In the genomic region with DNA sequence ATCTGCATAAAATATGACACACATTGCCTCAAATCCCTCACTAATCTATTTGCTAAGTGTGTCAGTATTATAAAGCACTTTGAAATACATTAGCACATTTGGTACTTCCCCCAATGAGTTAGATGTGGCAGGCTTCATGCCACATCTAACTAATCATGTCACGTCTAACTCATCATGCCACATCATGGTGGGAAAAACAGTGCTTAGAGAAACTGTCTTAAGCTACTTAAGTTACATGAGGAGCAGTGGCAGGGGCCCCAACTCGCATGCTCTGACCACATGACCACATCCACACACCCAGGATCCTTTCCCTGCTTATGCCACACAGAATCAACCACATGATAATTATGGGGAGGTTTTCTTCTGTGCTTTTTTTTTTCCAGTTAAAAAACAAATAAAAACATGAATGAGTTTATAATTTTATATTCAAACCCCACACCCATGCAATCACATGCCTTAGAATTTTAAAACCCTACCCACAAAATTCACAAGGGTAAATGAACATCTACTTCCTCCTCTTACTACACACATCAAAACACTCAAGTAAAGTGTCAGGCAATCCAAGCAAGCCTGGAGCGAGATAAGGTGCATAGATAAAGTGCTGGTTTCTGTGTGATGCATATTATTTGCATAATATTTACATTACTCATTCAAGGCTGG, we compare ENCODE assay signal across 1 cellular context.
TF ChIP-seq lines count a peak whose summit lies in the region.

No MANE protein-coding gene starts in this region.

TF ChIP-seq in K562, 482 proteins besides CTCF, POLR2A, EP300 and RAD21 (continued from another document):
- no peak for TF ChIP-seq HBP1 (CRISPR knock-in tag; IDR thresholded peaks at IDR 0.05)
- peak; percentile 28 for TF ChIP-seq PRDM10 (IDR thresholded peaks at IDR 0.05; ENCODE audit: partially characterized antibody)
- no peak for TF ChIP-seq ZNF24 (IDR thresholded peaks at IDR 0.05)
- TF ChIP-seq ZNF253 (CRISPR knock-in tag; conservative IDR thresholded peaks at IDR 0.05): no peak
- TF ChIP-seq PCBP1 (IDR thresholded peaks at IDR 0.05; ENCODE audit: low read depth, low read length, poor library complexity, severe bottlenecking): no peak
- TF ChIP-seq GMEB1 (CRISPR knock-in tag; IDR thresholded peaks at IDR 0.05): no peak
- TF ChIP-seq, protein P1, sequence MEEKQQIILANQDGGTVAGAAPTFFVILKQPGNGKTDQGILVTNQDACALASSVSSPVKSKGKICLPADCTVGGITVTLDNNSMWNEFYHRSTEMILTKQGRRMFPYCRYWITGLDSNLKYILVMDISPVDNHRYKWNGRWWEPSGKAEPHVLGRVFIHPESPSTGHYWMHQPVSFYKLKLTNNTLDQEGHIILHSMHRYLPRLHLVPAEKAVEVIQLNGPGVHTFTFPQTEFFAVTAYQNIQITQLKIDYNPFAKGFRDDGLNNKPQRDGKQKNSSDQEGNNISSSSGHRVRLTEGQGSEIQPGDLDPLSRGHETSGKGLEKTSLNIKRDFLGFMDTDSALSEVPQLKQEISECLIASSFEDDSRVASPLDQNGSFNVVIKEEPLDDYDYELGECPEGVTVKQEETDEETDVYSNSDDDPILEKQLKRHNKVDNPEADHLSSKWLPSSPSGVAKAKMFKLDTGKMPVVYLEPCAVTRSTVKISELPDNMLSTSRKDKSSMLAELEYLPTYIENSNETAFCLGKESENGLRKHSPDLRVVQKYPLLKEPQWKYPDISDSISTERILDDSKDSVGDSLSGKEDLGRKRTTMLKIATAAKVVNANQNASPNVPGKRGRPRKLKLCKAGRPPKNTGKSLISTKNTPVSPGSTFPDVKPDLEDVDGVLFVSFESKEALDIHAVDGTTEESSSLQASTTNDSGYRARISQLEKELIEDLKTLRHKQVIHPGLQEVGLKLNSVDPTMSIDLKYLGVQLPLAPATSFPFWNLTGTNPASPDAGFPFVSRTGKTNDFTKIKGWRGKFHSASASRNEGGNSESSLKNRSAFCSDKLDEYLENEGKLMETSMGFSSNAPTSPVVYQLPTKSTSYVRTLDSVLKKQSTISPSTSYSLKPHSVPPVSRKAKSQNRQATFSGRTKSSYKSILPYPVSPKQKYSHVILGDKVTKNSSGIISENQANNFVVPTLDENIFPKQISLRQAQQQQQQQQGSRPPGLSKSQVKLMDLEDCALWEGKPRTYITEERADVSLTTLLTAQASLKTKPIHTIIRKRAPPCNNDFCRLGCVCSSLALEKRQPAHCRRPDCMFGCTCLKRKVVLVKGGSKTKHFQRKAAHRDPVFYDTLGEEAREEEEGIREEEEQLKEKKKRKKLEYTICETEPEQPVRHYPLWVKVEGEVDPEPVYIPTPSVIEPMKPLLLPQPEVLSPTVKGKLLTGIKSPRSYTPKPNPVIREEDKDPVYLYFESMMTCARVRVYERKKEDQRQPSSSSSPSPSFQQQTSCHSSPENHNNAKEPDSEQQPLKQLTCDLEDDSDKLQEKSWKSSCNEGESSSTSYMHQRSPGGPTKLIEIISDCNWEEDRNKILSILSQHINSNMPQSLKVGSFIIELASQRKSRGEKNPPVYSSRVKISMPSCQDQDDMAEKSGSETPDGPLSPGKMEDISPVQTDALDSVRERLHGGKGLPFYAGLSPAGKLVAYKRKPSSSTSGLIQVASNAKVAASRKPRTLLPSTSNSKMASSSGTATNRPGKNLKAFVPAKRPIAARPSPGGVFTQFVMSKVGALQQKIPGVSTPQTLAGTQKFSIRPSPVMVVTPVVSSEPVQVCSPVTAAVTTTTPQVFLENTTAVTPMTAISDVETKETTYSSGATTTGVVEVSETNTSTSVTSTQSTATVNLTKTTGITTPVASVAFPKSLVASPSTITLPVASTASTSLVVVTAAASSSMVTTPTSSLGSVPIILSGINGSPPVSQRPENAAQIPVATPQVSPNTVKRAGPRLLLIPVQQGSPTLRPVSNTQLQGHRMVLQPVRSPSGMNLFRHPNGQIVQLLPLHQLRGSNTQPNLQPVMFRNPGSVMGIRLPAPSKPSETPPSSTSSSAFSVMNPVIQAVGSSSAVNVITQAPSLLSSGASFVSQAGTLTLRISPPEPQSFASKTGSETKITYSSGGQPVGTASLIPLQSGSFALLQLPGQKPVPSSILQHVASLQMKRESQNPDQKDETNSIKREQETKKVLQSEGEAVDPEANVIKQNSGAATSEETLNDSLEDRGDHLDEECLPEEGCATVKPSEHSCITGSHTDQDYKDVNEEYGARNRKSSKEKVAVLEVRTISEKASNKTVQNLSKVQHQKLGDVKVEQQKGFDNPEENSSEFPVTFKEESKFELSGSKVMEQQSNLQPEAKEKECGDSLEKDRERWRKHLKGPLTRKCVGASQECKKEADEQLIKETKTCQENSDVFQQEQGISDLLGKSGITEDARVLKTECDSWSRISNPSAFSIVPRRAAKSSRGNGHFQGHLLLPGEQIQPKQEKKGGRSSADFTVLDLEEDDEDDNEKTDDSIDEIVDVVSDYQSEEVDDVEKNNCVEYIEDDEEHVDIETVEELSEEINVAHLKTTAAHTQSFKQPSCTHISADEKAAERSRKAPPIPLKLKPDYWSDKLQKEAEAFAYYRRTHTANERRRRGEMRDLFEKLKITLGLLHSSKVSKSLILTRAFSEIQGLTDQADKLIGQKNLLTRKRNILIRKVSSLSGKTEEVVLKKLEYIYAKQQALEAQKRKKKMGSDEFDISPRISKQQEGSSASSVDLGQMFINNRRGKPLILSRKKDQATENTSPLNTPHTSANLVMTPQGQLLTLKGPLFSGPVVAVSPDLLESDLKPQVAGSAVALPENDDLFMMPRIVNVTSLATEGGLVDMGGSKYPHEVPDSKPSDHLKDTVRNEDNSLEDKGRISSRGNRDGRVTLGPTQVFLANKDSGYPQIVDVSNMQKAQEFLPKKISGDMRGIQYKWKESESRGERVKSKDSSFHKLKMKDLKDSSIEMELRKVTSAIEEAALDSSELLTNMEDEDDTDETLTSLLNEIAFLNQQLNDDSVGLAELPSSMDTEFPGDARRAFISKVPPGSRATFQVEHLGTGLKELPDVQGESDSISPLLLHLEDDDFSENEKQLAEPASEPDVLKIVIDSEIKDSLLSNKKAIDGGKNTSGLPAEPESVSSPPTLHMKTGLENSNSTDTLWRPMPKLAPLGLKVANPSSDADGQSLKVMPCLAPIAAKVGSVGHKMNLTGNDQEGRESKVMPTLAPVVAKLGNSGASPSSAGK (IDR thresholded peaks at IDR 0.05): no peak
- TF ChIP-seq ATF2 (CRISPR knock-in tag; IDR thresholded peaks at IDR 0.05): no peak
- TF ChIP-seq FOXJ2 (tag; IDR thresholded peaks at IDR 0.05): peak; percentile 38; the same call in 1 of the 2 replicates
